15 cellular contexts compared by ENCODE assay signal in the genomic region with DNA sequence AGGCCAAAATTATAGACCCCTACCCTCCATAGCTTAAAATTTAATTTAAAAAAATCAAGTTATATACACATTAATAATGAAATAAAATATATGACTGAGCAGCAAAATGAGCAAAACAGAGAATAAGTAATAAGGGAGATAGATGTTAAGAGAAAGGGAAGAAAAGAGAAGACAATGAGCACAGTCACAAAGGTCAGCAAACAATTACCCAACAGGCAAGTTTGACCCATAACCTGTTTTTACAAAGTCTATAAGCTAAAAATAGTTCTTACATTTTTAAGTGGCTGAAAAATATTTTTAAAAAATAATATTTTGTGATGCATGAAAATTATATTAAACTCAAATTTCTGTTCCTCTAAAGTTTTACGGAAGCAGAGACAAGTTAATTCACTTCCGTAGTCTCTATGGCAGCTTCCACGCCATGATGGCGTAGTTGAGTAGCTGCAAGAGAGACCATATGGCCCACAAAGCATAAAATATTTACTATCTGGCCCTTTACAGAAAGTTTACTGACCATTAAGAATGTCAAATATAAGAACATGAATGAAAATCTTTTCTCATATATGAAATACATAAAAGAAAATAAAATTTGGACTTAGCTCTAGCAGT. TPM values are rescaled to one million over a fixed set of nuclear protein-coding genes. Genes with fewer than 3 reads are reported as not detected.
DNase-seq lines count a peak whose midpoint lies in the region; ATAC-seq and TF ChIP-seq lines count a peak whose summit lies in the region.
"Had no signal": no experiment of that assay in that cellular context is flagged by ENCODE, and none has a peak within 500 bp of the region (broad histone marks: within the 10 kb centered on the region; RNA-seq: fewer than 3 reads in every experiment).

No MANE protein-coding gene starts in this region.

- no TSS peak for BruUV-seq in OCI-LY7 (replicated peaks; lab: Mats Ljungman, UMichigan)

- CTCF ChIA-PET in OCI-LY7 (lab: Charles Lee; ENCODE audit: unreplicated experiment): interaction anchor here (0.6 kb wide), 1 partner anchor 408 kb away, joined by 3 read pairs; no protein-coding TSS in a partner anchor

- peaks cover 7% of the 10 kb centered on the region for H3K4me1 Mint-ChIP-seq in T-helper 2 cell treated with Interferon-gamma antibody and Interleukin-4, amounts not matched to agents 5 μg/mL and 100 μg/mL, for 36 hours (ENCODE audit: low read depth)

- intact Hi-C loops in OCI-LY7 (cut with micrococcal nuclease; ENCODE audit: unreplicated experiment): no loop called here

- no peak overlapping the region for H2AFZ ChIP-seq in OCI-LY7 (ENCODE audit: low read length)
- H2AFZ ChIP-seq: GM23248 had no signal

- H3K9me2 ChIP-seq in DOHH2 (replicated peaks; ENCODE audit: control insufficient read depth, low read length) (no peaks in the 10 kb centered on the region), OCI-LY7 (ENCODE audit: insufficient read depth, low read length) (no peaks in the 10 kb centered on the region)

- H3K4me2 ChIP-seq in DOHH2 (ENCODE audit: low read length) (peak overlapping the region; percentile 95), OCI-LY7 (ENCODE audit: low read length) (0 out of 2 replicates have a peak overlapping the region, but pooled peaks have one; percentile 6)

- H4K20me1 ChIP-seq in DOHH2 (ENCODE audit: control insufficient read depth, insufficient read depth, low read depth, low read length) (no peaks in the 10 kb centered on the region), OCI-LY7 (ENCODE audit: insufficient read depth, low read length) (peaks cover 8% of the 10 kb centered on the region; the same call in 1 of the 2 replicates)

- H3K27me3 Mint-ChIP-seq in T-helper 2 cell treated with Interferon-gamma antibody and Interleukin-4, amounts not matched to agents 5 μg/mL and 100 μg/mL, for 36 hours (ENCODE audit: low read depth): no peaks in the 10 kb centered on the region

- no peak overlapping the region for H3K4me3 Mint-ChIP-seq in T-helper 2 cell treated with Interferon-gamma antibody and Interleukin-4, amounts not matched to agents 5 μg/mL and 100 μg/mL, for 36 hours
- H3K4me3 Mint-ChIP-seq: CD8-positive, alpha-beta T cell had no signal

- H3K9me3 ChIP-seq in DOHH2 (ENCODE audit: control insufficient read depth, insufficient read depth, low read length): no peaks in the 10 kb centered on the region
- H3K9me3 ChIP-seq in OCI-LY7 (ENCODE audit: low read length): peaks cover 17% of the 10 kb centered on the region; the same call in 1 of the 2 replicates
- no peaks in the 10 kb centered on the region for H3K9me3 ChIP-seq in neutrophil
- H3K9me3 ChIP-seq: BE2C had no signal

- no peak for TF ChIP-seq CTCF in DOHH2 (IDR thresholded peaks at IDR 0.05; ENCODE audit: low read depth, low read length, poor library complexity, severe bottlenecking)
- TF ChIP-seq CTCF in OCI-LY7 (conservative IDR thresholded peaks at IDR 0.05; ENCODE audit: low read length): no peak
- TF ChIP-seq CTCF in neutrophil (IDR thresholded peaks at IDR 0.05): no peak
- no peak for TF ChIP-seq CTCF in brain microvascular endothelial cell (IDR thresholded peaks at IDR 0.05; ENCODE audit: low read depth, low read length, missing control alignments)

- peaks cover 2% of the 10 kb centered on the region for H3K36me3 Mint-ChIP-seq in T-helper 2 cell treated with Interferon-gamma antibody and Interleukin-4, amounts not matched to agents 5 μg/mL and 100 μg/mL, for 36 hours (ENCODE audit: low read depth)

- DNase-seq in OCI-LY7 (ENCODE audit: low spot score) (no peak), left lobe of liver (ENCODE audit: low spot score) (no peak), brain microvascular endothelial cell (no peak), T-helper 2 cell (no peak)
- no peak for DNase-seq in T-helper 2 cell treated with Interferon-gamma antibody and Interleukin-4, amounts not matched to agents 5 μg/mL and 100 μg/mL, for 36 hours (ENCODE audit: low spot score)
- DNase-seq: BE2C; CD8-positive, alpha-beta T cell; COR-L47; DMS153; DMS79 treated with DMSO at 0.1 percent for 48 hours; GDM1; GM23248 had no signal

- H3K36me3 ChIP-seq in DOHH2 (ENCODE audit: control insufficient read depth, low read length) (peaks cover 13% of the 10 kb centered on the region), OCI-LY7 (ENCODE audit: insufficient read depth, low read length) (peaks cover 24% of the 10 kb centered on the region), neutrophil (peaks cover 18% of the 10 kb centered on the region), brain microvascular endothelial cell (replicated peaks) (peaks cover 2% of the 10 kb centered on the region)
- H3K36me3 ChIP-seq: BE2C had no signal

- peak; percentile 57 for ATAC-seq in left lobe of liver
- ATAC-seq: CD8-positive, alpha-beta T cell; HCT116 had no signal

- H3K9me3 Mint-ChIP-seq in T-helper 2 cell treated with Interferon-gamma antibody and Interleukin-4, amounts not matched to agents 5 μg/mL and 100 μg/mL, for 36 hours: no peaks in the 10 kb centered on the region
- H3K9me3 Mint-ChIP-seq: CD8-positive, alpha-beta T cell had no signal

- H3K27ac ChIP-seq in DOHH2 (ENCODE audit: low read depth, low read length) (peak overlapping the region; percentile 93), OCI-LY7 (ENCODE audit: low read depth, low read length, poor library complexity, severe bottlenecking) (no peak overlapping the region), neutrophil (peak overlapping the region; percentile 39), brain microvascular endothelial cell (no peak overlapping the region)
- H3K27ac ChIP-seq: GM23248 had no signal

- peaks cover 73% of the 10 kb centered on the region for H3K4me1 ChIP-seq in DOHH2 (ENCODE audit: control insufficient read depth, low read length)
- peaks cover 29% of the 10 kb centered on the region for H3K4me1 ChIP-seq in OCI-LY7 (ENCODE audit: insufficient read depth, low read length, poor library complexity, severe bottlenecking)
- peaks cover 15 to 37% of the 10 kb centered on the region in 2 experiments for H3K4me1 ChIP-seq in neutrophil (ENCODE audit: control insufficient read depth in 1 of 2, insufficient read depth in 1 of 2, low read depth in 1 of 2, low read length in 1 of 2)
- H3K4me1 ChIP-seq: BE2C had no signal

- H3K27me3 ChIP-seq in DOHH2 (ENCODE audit: control insufficient read depth, low read length) (no peaks in the 10 kb centered on the region), neutrophil (no peaks in the 10 kb centered on the region), brain microvascular endothelial cell (replicated peaks) (no peaks in the 10 kb centered on the region)
- H3K27me3 ChIP-seq: BE2C had no signal

- in situ Hi-C loops in brain microvascular endothelial cell (cut with HindIII; ENCODE audit: low pct_ligation_motif_present, low sequenced_read_pairs): no loop called here

- H3K4me3 ChIP-seq in DOHH2 (ENCODE audit: low read length) (peak overlapping the region; percentile 66), OCI-LY7 (ENCODE audit: low read depth, low read length, poor library complexity, severe bottlenecking) (no peak overlapping the region), neutrophil (ENCODE audit: low read depth in 1 of 2, low read length in 1 of 2) (no peak overlapping the region), brain microvascular endothelial cell (ENCODE audit: low read depth, low read length) (no peak overlapping the region)
- H3K4me3 ChIP-seq: GM23248 had no signal

- no peak overlapping the region for H3K27ac Mint-ChIP-seq in T-helper 2 cell treated with Interferon-gamma antibody and Interleukin-4, amounts not matched to agents 5 μg/mL and 100 μg/mL, for 36 hours

- H3F3A ChIP-seq in DOHH2 (ENCODE audit: control insufficient read depth, insufficient read depth): peaks cover 40% of the 10 kb centered on the region

- POLR2A ChIA-PET in OCI-LY7 (lab: Charles Lee): interaction anchor here (0.6 to 2.3 kb wide), 11 partner anchors 8 to 1368 kb away, joined by 3 to 11 read pairs (median 5); a partner anchor contains a TSS

- H3K79me2 ChIP-seq in DOHH2 (ENCODE audit: control insufficient read depth, low read length): peaks cover 92% of the 10 kb centered on the region
- peaks cover 71% of the 10 kb centered on the region for H3K79me2 ChIP-seq in OCI-LY7 (ENCODE audit: insufficient read depth, low read depth, low read length)

RNA-seq across cellular contexts. Expression of a gene that starts 47.5 kb away (rescaled TPM):
- total RNA-seq in OCI-LY7 (2014; rRNA removed; shearing (Covaris generic)): 43.9 and 60.8 TPM in 2 replicates
- total RNA-seq in OCI-LY7 (2022) (71.1 and 80.7 TPM in 2 replicates), left lobe of liver (13.2 TPM)

Comparison
In these comparisons a context has a peak if more than half of its experiments do, and no peak if none do; other contexts are left out.
1. H3K27ac ChIP-seq: peak in DOHH2 (single experiment) and neutrophil (single experiment); none in OCI-LY7 (single experiment) and brain microvascular endothelial cell (single experiment).